In the genomic region with DNA sequence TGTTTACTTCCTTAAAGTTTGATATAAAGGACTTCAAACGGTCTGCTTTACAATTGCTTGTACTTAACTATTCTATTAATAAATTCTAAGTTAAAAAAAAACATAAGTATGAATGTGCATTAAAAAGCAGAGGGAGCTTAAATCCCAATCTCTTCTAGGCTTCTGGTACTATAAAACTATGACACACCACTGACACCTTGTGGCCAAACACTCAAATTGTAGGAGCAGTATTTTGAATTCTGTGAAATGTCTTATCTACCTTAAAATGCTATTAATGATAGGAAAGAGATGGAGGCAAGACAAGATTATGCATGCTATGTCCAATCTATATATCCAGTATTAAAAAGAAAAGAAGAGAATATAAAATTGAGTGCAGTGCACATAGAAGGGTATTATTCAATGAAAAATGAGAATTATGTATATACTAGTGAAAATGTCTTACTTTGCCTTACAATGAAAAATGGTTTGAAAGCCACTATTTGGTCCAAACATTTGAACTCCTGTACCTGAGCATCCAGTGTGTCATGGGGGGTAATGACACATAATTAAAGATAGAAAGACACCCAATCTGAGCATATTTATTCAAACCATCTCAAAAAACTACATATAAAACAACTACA, we compare ENCODE assay signal across 9 cellular contexts.
DNase-seq lines count a peak whose midpoint lies in the region; ATAC-seq and TF ChIP-seq lines count a peak whose summit lies in the region.
"Had no signal": no experiment of that assay in that cellular context is flagged by ENCODE, and none has a peak within 500 bp of the region (broad histone marks: within the 10 kb centered on the region; RNA-seq: fewer than 3 reads in every experiment).

No MANE protein-coding gene starts in this region.

- H2AFZ ChIP-seq in parathyroid adenoma, result no peak overlapping the region

- H3K27ac ChIP-seq in esophagus muscularis mucosa (replicated peaks in 1 of 4), result no peak overlapping the region
- no peak overlapping the region for H3K27ac ChIP-seq in parathyroid adenoma
- H3K27ac ChIP-seq: epithelial cell of prostate had no signal

- TF ChIP-seq EP300 in esophagus muscularis mucosa (IDR thresholded peaks at IDR 0.05), result no peak

- in situ Hi-C loops in G401 (cut with HindIII; ENCODE audit: low sequenced_read_pairs), result no loop called here

- H3K4me2 ChIP-seq in parathyroid adenoma (ENCODE audit: low read length), result no peak overlapping the region

- WGBS in esophagus muscularis mucosa, result 73% methylated on average over 1 of the region's 1 CpG

- TF ChIP-seq CTCF in esophagus muscularis mucosa (IDR thresholded peaks at IDR 0.05) (peak; percentile 10 to 50 (median 21)), parathyroid adenoma (IDR thresholded peaks at IDR 0.05) (peak; percentile 40)

- CTCF ChIA-PET in T-cell (lab: Charles Lee), result interaction anchor here (0.6 to 1.1 kb wide), 14 partner anchors 84 to 1287 kb away, joined by 3 to 5 read pairs (median 3); no protein-coding TSS in a partner anchor

- POLR2A ChIA-PET in T-cell (lab: Charles Lee), result no interaction called here

- H3K27me3 Mint-ChIP-seq in T-cell, result no peaks in the 10 kb centered on the region
- H3K27me3 Mint-ChIP-seq in stimulated activated memory B cell treated with anti-CD40 and anti-IgM and Interleukin-4, amounts not matched to agents 10 μg/mL and 1 μg/mL and 100 μg/mL, for 72 hours, result no peaks in the 10 kb centered on the region

- H3K27me3 ChIP-seq in esophagus muscularis mucosa (no peaks in the 10 kb centered on the region), parathyroid adenoma (ENCODE audit: control insufficient read depth, insufficient read depth, low read length) (no peaks in the 10 kb centered on the region)

- peaks cover 0 to 7% (median 3%) of the 10 kb centered on the region in 4 donors for H3K9me3 ChIP-seq in esophagus muscularis mucosa
- no peaks in the 10 kb centered on the region for H3K9me3 ChIP-seq in parathyroid adenoma (ENCODE audit: control insufficient read depth, low read length)

- no peaks in the 10 kb centered on the region for H3K79me2 ChIP-seq in parathyroid adenoma

- H3K36me3 ChIP-seq in esophagus muscularis mucosa (peaks cover 0 to 35% (median 20%) of the 10 kb centered on the region in 4 donors), parathyroid adenoma (ENCODE audit: control insufficient read depth, insufficient read depth, low read length) (no peaks in the 10 kb centered on the region)

- DNase-seq in activated T-cell treated with anti-CD3 and anti-CD28 coated beads for 1 hour (ENCODE audit: low read depth), result peak; percentile 13
- no peak for DNase-seq in activated T-cell treated with anti-CD3 and anti-CD28 coated beads, Interleukin-2, amount 50 U/mL, for 1 hour
- peak; percentile 54 for DNase-seq in MV-4-11 (lab: John Stamatoyannopoulos, UW)
- peak in 23 of 34 experiments; percentile 5 to 47 (median 16) for DNase-seq in T-cell
- no peak for DNase-seq in esophagus muscularis mucosa (ENCODE audit: extremely low spot score)
- no peak for DNase-seq in G401 (ENCODE audit: low spot score)

- H3K36me3 Mint-ChIP-seq in T-cell, result peaks cover 59% of the 10 kb centered on the region
- H3K36me3 Mint-ChIP-seq in stimulated activated memory B cell treated with anti-CD40 and anti-IgM and Interleukin-4, amounts not matched to agents 10 μg/mL and 1 μg/mL and 100 μg/mL, for 72 hours, result peaks cover 43% of the 10 kb centered on the region

- H3K4me3 Mint-ChIP-seq in T-cell, result no peak overlapping the region
- H3K4me3 Mint-ChIP-seq in stimulated activated memory B cell treated with anti-CD40 and anti-IgM and Interleukin-4, amounts not matched to agents 10 μg/mL and 1 μg/mL and 100 μg/mL, for 72 hours, result no peak overlapping the region

- no peak overlapping the region for H3K27ac Mint-ChIP-seq in T-cell
- H3K27ac Mint-ChIP-seq in stimulated activated memory B cell treated with anti-CD40 and anti-IgM and Interleukin-4, amounts not matched to agents 10 μg/mL and 1 μg/mL and 100 μg/mL, for 72 hours, result no peak overlapping the region

- H3K4me1 Mint-ChIP-seq in T-cell, result peaks cover 0 to 2% (median 0%) of the 10 kb centered on the region in 3 donors
- no peaks in the 10 kb centered on the region for H3K4me1 Mint-ChIP-seq in stimulated activated memory B cell treated with anti-CD40 and anti-IgM and Interleukin-4, amounts not matched to agents 10 μg/mL and 1 μg/mL and 100 μg/mL, for 72 hours

- H3K9me3 Mint-ChIP-seq in T-cell, result peaks cover 3 to 7% (median 6%) of the 10 kb centered on the region in 3 donors
- H3K9me3 Mint-ChIP-seq in stimulated activated memory B cell treated with anti-CD40 and anti-IgM and Interleukin-4, amounts not matched to agents 10 μg/mL and 1 μg/mL and 100 μg/mL, for 72 hours, result peaks cover 4% of the 10 kb centered on the region

- ATAC-seq in T-cell (replicated peaks in 1 of 4), result peak in 1 of 4 experiments; percentile 31
- no peak for ATAC-seq in stimulated activated memory B cell treated with anti-CD40 and anti-IgM and Interleukin-4, amounts not matched to agents 10 μg/mL and 1 μg/mL and 100 μg/mL, for 72 hours

- peaks cover 0 to 9% (median 4%) of the 10 kb centered on the region in 4 donors for H3K4me1 ChIP-seq in esophagus muscularis mucosa
- H3K4me1 ChIP-seq in parathyroid adenoma, result no peaks in the 10 kb centered on the region

- intact Hi-C loops in esophagus muscularis mucosa (cut with DNase I), result no loop called here

- no peak overlapping the region for H3K9ac ChIP-seq in parathyroid adenoma

- no peak for TF ChIP-seq POLR2A in esophagus muscularis mucosa (IDR thresholded peaks at IDR 0.05; ENCODE audit: low read depth)

- H3K4me3 ChIP-seq in esophagus muscularis mucosa, result no peak overlapping the region
- no peak overlapping the region for H3K4me3 ChIP-seq in parathyroid adenoma (ENCODE audit: low read depth, low read length)

Comparison
In these comparisons a context has a peak if more than half of its experiments do, and no peak if none do; other contexts are left out.
1. DNase-seq: peak in activated T-cell treated with anti-CD3 and anti-CD28 coated beads for 1 hour (single experiment), MV-4-11 (single experiment) and T-cell (23 of 34); none in activated T-cell treated with anti-CD3 and anti-CD28 coated beads, Interleukin-2, amount 50 U/mL, for 1 hour (single experiment), esophagus muscularis mucosa (single experiment) and G401 (single experiment).